ENCODE assay signal across 23 cellular contexts in the genomic region with DNA sequence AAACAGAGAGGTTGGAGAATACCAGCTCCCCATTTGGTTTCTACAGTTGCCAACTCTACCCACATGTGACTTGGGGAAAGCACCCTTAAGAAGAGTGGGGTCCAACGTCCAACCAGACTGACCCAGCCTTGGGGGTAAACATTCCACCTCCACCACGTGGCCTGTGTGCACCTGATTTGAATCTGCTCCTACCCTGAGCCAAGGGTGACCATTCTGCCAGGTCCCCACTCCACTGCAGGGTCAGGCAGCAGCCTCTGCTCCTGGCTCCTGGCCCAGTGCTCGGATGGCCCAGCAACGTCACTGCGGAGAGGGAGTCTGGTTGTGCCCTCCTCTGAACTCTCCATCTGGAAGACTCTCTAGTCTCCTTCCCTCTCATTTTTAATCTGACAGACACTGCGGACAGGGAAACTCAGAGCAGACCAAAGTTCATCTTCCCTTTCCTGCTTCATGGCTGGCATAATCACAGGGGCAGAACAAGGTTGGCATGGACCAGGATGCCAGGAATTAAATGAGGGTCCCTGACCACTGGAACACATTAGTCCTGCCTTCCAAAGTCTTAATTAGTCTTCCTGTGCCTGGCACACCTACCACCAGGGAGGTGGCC.
"Had no signal": no experiment of that assay in that cellular context is flagged by ENCODE, and none has a peak within 500 bp of the region (broad histone marks: within the 10 kb centered on the region; RNA-seq: fewer than 3 reads in every experiment).

No MANE protein-coding gene starts in this region.

- H3K4me1 Mint-ChIP-seq: activated naive CD8-positive, alpha-beta T cell treated with anti-CD3 and anti-CD28 coated beads, Interleukin-2, amount 10 ng/mL, durations not matched to agents 7 days and 5 days; nephron had no signal

- H3K27ac Mint-ChIP-seq: activated naive CD8-positive, alpha-beta T cell treated with anti-CD3 and anti-CD28 coated beads, Interleukin-2, amount 10 ng/mL, durations not matched to agents 7 days and 5 days; nephron had no signal

- ATAC-seq: gastrocnemius medialis, psoas muscle had no signal

- H3K27me3 ChIP-seq: gastrocnemius medialis, right atrium auricular region, spleen, testis, transverse colon had no signal

- H3K27ac ChIP-seq: gastrocnemius medialis, parathyroid adenoma, psoas muscle, right atrium auricular region, spleen, testis, transverse colon had no signal

- H3K27me3 Mint-ChIP-seq: activated naive CD8-positive, alpha-beta T cell treated with anti-CD3 and anti-CD28 coated beads, Interleukin-2, amount 10 ng/mL, durations not matched to agents 7 days and 5 days had no signal

- H3K4me1 ChIP-seq: gastrocnemius medialis, psoas muscle, right atrium auricular region, spleen, testis had no signal

- H2AFZ ChIP-seq: parathyroid adenoma had no signal

- H3K9ac ChIP-seq: parathyroid adenoma had no signal

- H3K36me3 ChIP-seq: gastrocnemius medialis, right atrium auricular region, spleen, transverse colon had no signal

- H3K4me3 ChIP-seq: gastrocnemius medialis, lung, psoas muscle, right atrium auricular region, spleen, testis, transverse colon had no signal

- DNase-seq: activated CD4-positive, alpha-beta T cell treated with anti-CD3 and anti-CD28 coated beads for 4 hours; activated CD4-positive, alpha-beta T cell treated with anti-CD3 and anti-CD28 coated beads, Interleukin-2, amount 50 U/mL, for 4 hours; activated CD4-positive, CD25-positive, alpha-beta regulatory T cell; activated effector memory CD4-positive, alpha-beta T cell treated with Interleukin-2 at 50 U/mL for 16 hours; activated naive CD4-positive, alpha-beta T cell treated with Interleukin-2 at 50 U/mL for 16 hours; activated naive CD8-positive, alpha-beta T cell treated with anti-CD3 and anti-CD28 coated beads, Interleukin-2, amount 10 ng/mL, durations not matched to agents 7 days and 5 days; activated T-cell treated with anti-CD3 and anti-CD28 coated beads for 4 hours; amniotic stem cell; central memory CD4-positive, alpha-beta T cell; effector CD8-positive, alpha-beta T cell; gastrocnemius medialis; hippocampal formation; kidney; mesendoderm; psoas muscle; spleen; stimulated activated naive CD4-positive, alpha-beta T cell treated with Interleukin-2 at 50 U/mL for 16 hours; testis; transverse colon had no signal

- H3K4me3 Mint-ChIP-seq: activated naive CD8-positive, alpha-beta T cell treated with anti-CD3 and anti-CD28 coated beads, Interleukin-2, amount 10 ng/mL, durations not matched to agents 7 days and 5 days; nephron had no signal

- H3K9me3 ChIP-seq: gastrocnemius medialis, psoas muscle, right atrium auricular region, testis, transverse colon had no signal
